8 cellular contexts compared by ENCODE assay signal in genomic region chr9:129885670-129886106, GRCh38. TPM values are rescaled to one million over a fixed set of nuclear protein-coding genes. Genes with fewer than 3 reads are reported as not detected.
DNase-seq lines count a peak whose midpoint lies in the region; ATAC-seq and TF ChIP-seq lines count a peak whose summit lies in the region.

No MANE protein-coding gene starts in this region.

- H3K4me3 ChIP-seq in ovary (peak overlapping the region; percentile 29), testis (peak overlapping the region; percentile 3 to 51)

- peak overlapping the region; percentile 8 to 36 for H3K27ac ChIP-seq in ovary
- H3K27ac ChIP-seq in testis: peak overlapping the region; percentile 77 to 81

- H3K4me1 ChIP-seq in ovary (ENCODE audit: insufficient read depth): peaks cover 9% of the 10 kb centered on the region
- H3K4me1 ChIP-seq in testis: peaks cover 33% of the 10 kb centered on the region

- ATAC-seq in activated naive CD4-positive, alpha-beta T cell treated with anti-CD3 and anti-CD28 coated beads, Interleukin-2, amount 50 U/mL, for 72 hours: peak; percentile 36 to 38

- TF ChIP-seq POLR2A in ovary (IDR thresholded peaks at IDR 0.05) (peak; percentile 38), testis (IDR thresholded peaks at IDR 0.05) (no peak)

- DNase-seq in CD1c-positive myeloid dendritic cell (ENCODE audit: extremely low spot score) (peak; percentile 97), GM20000 (ENCODE audit: low spot score) (peak; percentile 78), LHCN-M2 (ENCODE audit: low read depth) (peak; percentile 85), SKM-1 (lab: John Stamatoyannopoulos, UW; ENCODE audit: unreplicated experiment) (peak; percentile 89), head of caudate nucleus (peak; percentile 68 to 95 (median 89)), ovary (peak; percentile 91 to 94 (median 92)), testis (peak; percentile 89)
- DNase-seq in activated naive CD4-positive, alpha-beta T cell treated with anti-CD3 and anti-CD28 coated beads, Interleukin-2, amount 50 U/mL, for 72 hours (ENCODE audit: low spot score in 2 of 2): peak; percentile 92 to 93

- WGBS in ovary, 3 donors: 0 to 1% (median 0%) methylated on average over 23 to 27 of the region's 27 CpGs
- WGBS in testis, 2 donors: 0 to 2% methylated on average over 4 to 27 of the region's 27 CpGs

- no peaks in the 10 kb centered on the region for H3K9me3 ChIP-seq in ovary
- no peaks in the 10 kb centered on the region for H3K9me3 ChIP-seq in testis

- intact Hi-C loops in head of caudate nucleus (cut with DNase I): loop anchor here (5.0 to 10.0 kb wide), 2 partner anchors 157 to 349 kb away; partner anchors contain the start of gene FNBP1
- intact Hi-C loops in ovary (cut with DNase I): loop anchor here in 3 of 4 donors (2.0 to 10.0 kb wide), 4 partner anchors 157 to 349 kb away; partner anchors contain the start of gene FNBP1 (in 3 of the 3)
- intact Hi-C loops in testis (cut with DNase I; ENCODE audit: low total_unique reads): loop anchor here (5.0 to 10.0 kb wide), 3 partner anchors 157 to 349 kb away; partner anchors contain the start of gene FNBP1

- H3K36me3 Mint-ChIP-seq in activated naive CD4-positive, alpha-beta T cell treated with anti-CD3 and anti-CD28 coated beads, Interleukin-2, amount 50 U/mL, for 72 hours: peaks cover 24 to 27% of the 10 kb centered on the region in 2 donors

- TF ChIP-seq CTCF in GM20000 (IDR thresholded peaks at IDR 0.05; ENCODE audit: extremely low read depth, missing control alignments): peak; percentile 95
- TF ChIP-seq CTCF in ovary (IDR thresholded peaks at IDR 0.05): peak; percentile 93 to 97 (median 97)
- peak; percentile 87 to 97 (median 96) for TF ChIP-seq CTCF in testis (IDR thresholded peaks at IDR 0.05)

- no peaks in the 10 kb centered on the region for H3K9me3 Mint-ChIP-seq in activated naive CD4-positive, alpha-beta T cell treated with anti-CD3 and anti-CD28 coated beads, Interleukin-2, amount 50 U/mL, for 72 hours

- H3K36me3 ChIP-seq in ovary (no peaks in the 10 kb centered on the region), testis (ENCODE audit: low read depth, missing control alignments) (no peaks in the 10 kb centered on the region)

- peak overlapping the region; percentile 97 to 98 for H3K27ac Mint-ChIP-seq in activated naive CD4-positive, alpha-beta T cell treated with anti-CD3 and anti-CD28 coated beads, Interleukin-2, amount 50 U/mL, for 72 hours

- H3K27me3 ChIP-seq in ovary (no peaks in the 10 kb centered on the region), testis (no peaks in the 10 kb centered on the region)

- no peak for TF ChIP-seq EP300 in ovary (IDR thresholded peaks at IDR 0.05)

RNA-seq across cellular contexts. Expression of gene USP20, which starts 50.4 kb away (rescaled TPM):
- total RNA-seq in LHCN-M2 (2014; rRNA removed): 8.1 and 9.5 TPM in 2 replicates
- polyA plus RNA-seq in LHCN-M2 (2012): 7.6 TPM
- 10 to 100 TPM; 50.7 to 58.5 TPM for total RNA-seq in activated naive CD4-positive, alpha-beta T cell treated with anti-CD3 and anti-CD28 coated beads, Interleukin-2, amount 50 U/mL, for 72 hours
- 10 to 100 TPM; 14.5 to 39.8 (median 32.4) TPM for total RNA-seq in ovary
- polyA plus RNA-seq in ovary: 10 to 100 TPM in 1 of 2 donors, 1 to 10 TPM in 1; 6.8 to 29.7 TPM
- 10 to 100 TPM; 46.8 to 48.3 TPM for total RNA-seq in testis
- 37.4 TPM for polyA plus RNA-seq in testis (ENCODE audit: insufficient read depth, low read depth, low replicate concordance)

RNA-seq across cellular contexts. Expression of gene C9orf78, which starts 50.6 kb away (rescaled TPM):
- total RNA-seq in LHCN-M2 (2014; rRNA removed): 63.3 and 79.4 TPM in 2 replicates
- 54.4 TPM for polyA plus RNA-seq in LHCN-M2 (2012)
- 10 to 100 TPM; 43.9 to 58.4 TPM for total RNA-seq in activated naive CD4-positive, alpha-beta T cell treated with anti-CD3 and anti-CD28 coated beads, Interleukin-2, amount 50 U/mL, for 72 hours
- total RNA-seq in ovary: 10 to 100 TPM; 34.1 to 45.7 (median 37.0) TPM
- polyA plus RNA-seq in ovary: 100 to 1,000 TPM in 1 of 2 donors, 10 to 100 TPM in 1; 55.4 to 130 TPM
- total RNA-seq in testis: 10 to 100 TPM; 56.3 to 83.2 TPM
- polyA plus RNA-seq in testis (ENCODE audit: insufficient read depth, low read depth, low replicate concordance): 86.8 TPM

Comparison
In these comparisons a context has a peak if more than half of its experiments do, and no peak if none do; other contexts are left out.
1. Peak in every context shown above with its lines: DNase-seq, ATAC-seq, H3K4me3 ChIP-seq and H3K27ac ChIP-seq.